Comparison of ENCODE assay signal across 7 cellular contexts in the genomic region with DNA sequence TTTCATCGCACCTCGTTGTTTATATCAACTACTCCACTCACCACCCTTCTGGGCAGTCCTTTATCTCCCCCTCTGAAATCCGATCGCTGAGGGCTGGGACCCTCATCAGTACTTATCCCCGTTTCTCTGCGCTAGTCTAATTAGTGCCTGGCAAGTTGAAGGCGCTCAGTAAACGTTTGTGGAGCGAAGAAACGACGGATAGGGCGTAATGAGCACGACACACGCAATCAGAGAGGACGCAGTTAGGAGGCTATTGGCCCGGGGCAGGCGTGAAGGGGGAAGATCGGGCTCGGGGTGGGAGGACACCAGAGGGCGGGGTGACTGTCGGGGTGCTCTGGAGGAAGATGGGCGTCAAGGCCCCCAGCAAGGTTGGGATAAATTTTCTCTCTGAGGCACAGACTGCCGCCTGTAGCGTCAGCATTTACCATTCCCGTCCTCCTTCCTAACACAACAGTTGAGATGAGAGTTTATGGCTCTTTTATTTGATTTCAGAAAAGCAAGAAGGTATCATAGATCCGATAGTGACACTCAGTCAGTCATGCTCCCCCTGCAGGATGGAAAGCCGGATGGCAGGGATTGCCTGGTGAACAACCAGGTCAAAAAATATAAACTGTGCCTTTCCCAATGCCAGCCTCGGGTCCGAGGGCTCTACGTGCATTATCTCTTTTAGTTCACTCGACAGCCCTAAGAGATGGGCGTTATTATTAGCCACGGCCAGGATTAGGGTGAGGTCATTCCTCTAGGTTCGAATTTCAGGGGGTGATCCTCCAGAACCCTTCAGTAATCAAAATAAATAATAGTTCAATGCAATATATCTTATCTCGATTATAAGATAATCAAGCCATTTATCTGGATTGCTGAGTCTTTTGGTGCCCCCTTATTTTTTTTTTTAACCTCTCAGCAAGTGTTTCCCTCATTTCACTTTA. TPM values are rescaled to one million over a fixed set of nuclear protein-coding genes. Genes with fewer than 3 reads are reported as not detected.
DNase-seq lines count a peak whose midpoint lies in the region; ATAC-seq, FAIRE-seq and TF ChIP-seq lines count a peak whose summit lies in the region.

No MANE protein-coding gene starts in this region.

- H3K36me3 ChIP-seq in HUES64 (ENCODE audit: insufficient read depth, low read length) (no peaks in the 10 kb centered on the region), OCI-LY1 (ENCODE audit: insufficient read depth, low read length) (no peaks in the 10 kb centered on the region), endothelial cell of umbilical vein (ENCODE audit: control insufficient read depth in 2 of 2, extremely low read depth in 1 of 2, insufficient read depth in 2 of 2, low read length in 2 of 2) (no peaks in the 10 kb centered on the region), mucosa of descending colon (ENCODE audit: low read depth) (no peaks in the 10 kb centered on the region)

- TF ChIP-seq POLR2A in GM15510 (IDR thresholded peaks at IDR 0.05; ENCODE audit: borderline replicate concordance, extremely low read depth, insufficient read length): peak; percentile 45
- TF ChIP-seq POLR2A in endothelial cell of umbilical vein (IDR thresholded peaks at IDR 0.05; ENCODE audit: low read depth, low read length): peak; percentile 35

- CTCF ChIA-PET in endothelial cell of umbilical vein (lab: Charles Lee): interaction anchor here (0.8 to 18.8 kb wide), 9 partner anchors 9 to 391 kb away, joined by 3 to 434 read pairs (median 12); a partner anchor contains a TSS

- BruUV-seq in endothelial cell of umbilical vein (replicated peaks; lab: Mats Ljungman, UMichigan): no TSS peak

- 7% methylated on average over 31 of the region's 35 CpGs for WGBS in HUES64

- H3K9me2 ChIP-seq in OCI-LY1 (ENCODE audit: low read depth, low read length): no peaks in the 10 kb centered on the region

- H3K4me3 ChIP-seq in HUES64 (ENCODE audit: low read length) (peak overlapping the region; percentile 67), OCI-LY1 (ENCODE audit: low read depth, low read length, poor library complexity, severe bottlenecking) (peak overlapping the region; percentile 65), endothelial cell of umbilical vein (replicated peaks in 1 of 3; ENCODE audit: insufficient read depth in 1 of 3, low read depth in 1 of 3, low read length in 3 of 3) (peak overlapping the region; percentile 26 to 55 (median 47)), mucosa of descending colon (peak overlapping the region; percentile 38)

- no peaks in the 10 kb centered on the region for H3K27me3 ChIP-seq in HUES64 (ENCODE audit: insufficient read depth, low read length)
- no peaks in the 10 kb centered on the region; the same call in 1 of the 2 replicates for H3K27me3 ChIP-seq in OCI-LY1 (ENCODE audit: insufficient read depth, low read length)
- H3K27me3 ChIP-seq in endothelial cell of umbilical vein (ENCODE audit: control insufficient read depth in 2 of 2, insufficient read depth in 2 of 2, low read length in 2 of 2): peaks cover 2 to 4% of the 10 kb centered on the region in 2 experiments

- H3K9me1 ChIP-seq in endothelial cell of umbilical vein (replicated peaks; ENCODE audit: control insufficient read depth, extremely low read depth, insufficient read depth, low read length): no peaks in the 10 kb centered on the region

- no peaks in the 10 kb centered on the region for H3F3A ChIP-seq in OCI-LY1 (ENCODE audit: insufficient read depth, low read length)

- peaks cover 3% of the 10 kb centered on the region; the same call in 1 of the 2 replicates for H3K4me1 ChIP-seq in HUES64 (ENCODE audit: insufficient read depth, low read length)
- H3K4me1 ChIP-seq in OCI-LY1 (ENCODE audit: insufficient read depth, low read length, severe bottlenecking): peaks cover 19% of the 10 kb centered on the region
- H3K4me1 ChIP-seq in endothelial cell of umbilical vein (ENCODE audit: control insufficient read depth, extremely low read depth, insufficient read depth, low read length): peaks cover 4% of the 10 kb centered on the region
- H3K4me1 ChIP-seq in mucosa of descending colon (ENCODE audit: low read depth): peaks cover 10% of the 10 kb centered on the region

- TF ChIP-seq CTCF in OCI-LY1 (IDR thresholded peaks at IDR 0.05; ENCODE audit: low read length): peak; percentile 86
- TF ChIP-seq CTCF in endothelial cell of umbilical vein (IDR thresholded peaks at IDR 0.05; ENCODE audit: extremely low read depth in 1 of 2, insufficient read depth in 1 of 2, low read depth in 1 of 2, low read length in 2 of 2): peak; percentile 83 to 88
- TF ChIP-seq CTCF in mucosa of descending colon (IDR thresholded peaks at IDR 0.05): peak; percentile 90

- H3K9ac ChIP-seq in HUES64 (ENCODE audit: low read depth, low read length) (peak overlapping the region; percentile 49), OCI-LY1 (ENCODE audit: low read length) (peak overlapping the region; percentile 61), endothelial cell of umbilical vein (replicated peaks; ENCODE audit: extremely low read depth, insufficient read depth, low read length) (peak overlapping the region; percentile 55)

- dilution Hi-C loops in endothelial cell of umbilical vein (cut with MboI; ENCODE audit: extremely low pct_ligation_motif_present, low sequenced_read_pairs): no loop called here

- no peak overlapping the region for H2AFZ ChIP-seq in OCI-LY1 (ENCODE audit: low read length)
- H2AFZ ChIP-seq in endothelial cell of umbilical vein (ENCODE audit: low read depth, low read length): peak overlapping the region; percentile 63

- POLR2A ChIA-PET in endothelial cell of umbilical vein (lab: Charles Lee): interaction anchor here (1.1 to 4.1 kb wide), 6 partner anchors 10 to 95 kb away, joined by 6 to 95 read pairs (median 11); a partner anchor contains a TSS

- no peak for FAIRE-seq in endothelial cell of umbilical vein (lab: Jason Lieb, UNC)

- peak; percentile 77 for ATAC-seq in mucosa of descending colon

- no peaks in the 10 kb centered on the region for H3K79me2 ChIP-seq in OCI-LY1 (ENCODE audit: insufficient read depth, low read length)
- H3K79me2 ChIP-seq in endothelial cell of umbilical vein (ENCODE audit: control insufficient read depth, insufficient read depth, low read length): no peaks in the 10 kb centered on the region

- H4K20me1 ChIP-seq in OCI-LY1 (ENCODE audit: insufficient read depth, low read length): no peaks in the 10 kb centered on the region
- H4K20me1 ChIP-seq in endothelial cell of umbilical vein (replicated peaks; ENCODE audit: control insufficient read depth, extremely low read depth, insufficient read depth, low read length): no peaks in the 10 kb centered on the region

- peak; percentile 87 for DNase-seq in activated CD8-positive, alpha-beta memory T cell treated with anti-CD3 and anti-CD28 coated beads, Interleukin-2, amount 50 U/mL, for 48 hours
- DNase-seq in endothelial cell of umbilical vein (ENCODE audit: low read depth, low spot score): peak; percentile 79
- DNase-seq in mucosa of descending colon: peak; percentile 86 to 92 (median 92)
- DNase-seq in stimulated activated CD8-positive, alpha-beta memory T cell treated with anti-CD3 and anti-CD28 coated beads, Interleukin-4, amount 100 ng/mL, for 1 hour (ENCODE audit: low read depth in 2 of 2, low spot score in 1 of 2): peak; percentile 45 to 65

- H3K9me3 ChIP-seq in HUES64 (ENCODE audit: insufficient read depth, low read depth, low read length) (no peaks in the 10 kb centered on the region), OCI-LY1 (ENCODE audit: low read length) (no peaks in the 10 kb centered on the region), endothelial cell of umbilical vein (replicated peaks; ENCODE audit: control insufficient read depth, insufficient read depth, low read length) (no peaks in the 10 kb centered on the region), mucosa of descending colon (no peaks in the 10 kb centered on the region)

- H3K4me2 ChIP-seq in OCI-LY1 (ENCODE audit: low read length) (peak overlapping the region; percentile 94), endothelial cell of umbilical vein (ENCODE audit: insufficient read depth, low read length) (peak overlapping the region; percentile 72)

- intact Hi-C loops in endothelial cell of umbilical vein (cut with micrococcal nuclease): loop anchor here (1.0 kb wide), 2 partner anchors 20 to 94 kb away; a partner anchor contains a TSS
- intact Hi-C loops in mucosa of descending colon (cut with DNase I, micrococcal nuclease): no loop called here

- peak overlapping the region; percentile 22; the same call in 1 of the 2 replicates for H3K27ac ChIP-seq in HUES64 (ENCODE audit: low read depth, low read length)
- peak overlapping the region; percentile 72 for H3K27ac ChIP-seq in OCI-LY1 (ENCODE audit: low read depth, low read length, poor library complexity, severe bottlenecking)
- H3K27ac ChIP-seq in endothelial cell of umbilical vein (ENCODE audit: insufficient read depth, low read depth, low read length): peak overlapping the region; percentile 65

TF ChIP-seq in endothelial cell of umbilical vein, 7 proteins besides CTCF, POLR2A, EP300 and RAD21:
- no peak for TF ChIP-seq MYC (IDR thresholded peaks at IDR 0.05; ENCODE audit: low read depth, low read length)
- TF ChIP-seq, protein P1, sequence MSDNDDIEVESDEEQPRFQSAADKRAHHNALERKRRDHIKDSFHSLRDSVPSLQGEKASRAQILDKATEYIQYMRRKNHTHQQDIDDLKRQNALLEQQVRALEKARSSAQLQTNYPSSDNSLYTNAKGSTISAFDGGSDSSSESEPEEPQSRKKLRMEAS (IDR thresholded peaks at IDR 0.05; ENCODE audit: insufficient read depth, insufficient read length): no peak
- no peak for TF ChIP-seq FOS (IDR thresholded peaks at IDR 0.05; ENCODE audit: borderline replicate concordance, insufficient read depth, low read length)
- TF ChIP-seq EZH2 (IDR thresholded peaks at IDR 0.05; ENCODE audit: borderline replicate concordance, low read depth, low read length, severe bottlenecking): no peak
- TF ChIP-seq POLR2AphosphoS5 (IDR thresholded peaks at IDR 0.05; ENCODE audit: insufficient read depth, low read depth, low read length): no peak
- no peak for TF ChIP-seq JUN (IDR thresholded peaks at IDR 0.05; ENCODE audit: borderline replicate concordance, insufficient read depth, insufficient read length, low read depth)
- TF ChIP-seq GATA2 (IDR thresholded peaks at IDR 0.05; ENCODE audit: insufficient read depth, insufficient read length, low read depth, low read length): no peak
TF ChIP-seq in endothelial cell of umbilical vein: peak in this region for 0.

RNA-seq across cellular contexts. Expression of a gene that starts 9.5 kb away (rescaled TPM):
- 6.8 TPM for polyA plus RNA-seq in HUES64 (2013, experiment 1 of 2)
- polyA plus RNA-seq in HUES64 (2013, experiment 2 of 2): 8.7 TPM
- total RNA-seq in endothelial cell of umbilical vein: 3.6 and 4.1 TPM in 2 replicates
- 3.8 and 5.3 TPM in 2 replicates for polyA plus RNA-seq in endothelial cell of umbilical vein
- polyA plus RNA-seq in endothelial cell of umbilical vein (2011; cell fraction: cytosol; rRNA removed): 3.0 and 4.6 TPM in 2 replicates
- polyA plus RNA-seq in endothelial cell of umbilical vein (2011; cell fraction: nucleus; rRNA removed): 1.7 and 1.9 TPM in 2 replicates
- 3.9 and 5.4 TPM in 2 replicates for polyA plus RNA-seq in endothelial cell of umbilical vein (2012)
- 2.0 and 2.2 TPM in 2 replicates for polyA minus RNA-seq in endothelial cell of umbilical vein
- polyA minus RNA-seq in endothelial cell of umbilical vein (2011; cell fraction: cytosol; rRNA and poly(A)+ RNA removed): 11.2 TPM
- polyA minus RNA-seq in endothelial cell of umbilical vein (2011; cell fraction: nucleus; rRNA and poly(A)+ RNA removed): 1.1 and 1.3 TPM in 2 replicates
- total RNA-seq in mucosa of descending colon: 10 to 100 TPM in 1 of 3 donors, 1 to 10 TPM in 2; 2.3 to 34.3 (median 3.2) TPM

Comparison
In these comparisons a context has a peak if more than half of its experiments do, and no peak if none do; other contexts are left out.
1. Peak in every context shown above with its lines: DNase-seq, ATAC-seq, H3K4me3 ChIP-seq and H3K27ac ChIP-seq.
2. H3K27ac ChIP-seq: peak in every context shown above with its lines; median percentile 72 in OCI-LY1; 65 in endothelial cell of umbilical vein; 22 in HUES64.